ENCODE assay signal across 1 cellular context in genomic region chr10:60003709-60004191, GRCh38.
TF ChIP-seq lines count a peak whose summit lies in the region.

No MANE protein-coding gene starts in this region.

TF ChIP-seq in GM23338, 12 proteins besides CTCF, POLR2A, EP300 and RAD21 (continued from another document):
- TF ChIP-seq ZNF462 (CRISPR knock-in tag; IDR thresholded peaks at IDR 0.05) = peak; percentile 71
